15 cellular contexts compared by ENCODE assay signal in the genomic region with DNA sequence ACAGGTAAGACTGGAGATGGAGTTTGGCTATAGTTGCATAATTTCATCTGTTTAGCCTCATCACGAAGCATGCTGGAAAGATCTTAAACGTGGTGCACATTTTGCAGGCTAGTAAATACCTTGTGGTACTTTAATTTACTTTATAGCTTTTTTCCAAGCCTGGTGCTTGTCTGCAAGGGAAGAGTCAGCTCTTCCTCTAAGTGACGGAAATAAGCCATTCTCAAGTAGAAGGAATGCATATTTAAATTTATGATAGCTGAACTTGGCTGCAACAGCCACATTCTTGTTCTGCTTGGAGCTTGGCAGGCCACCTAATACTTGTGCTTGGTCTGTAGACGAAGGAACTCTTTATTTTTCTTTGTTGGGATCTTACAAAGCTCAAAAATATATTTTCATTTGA.
DNase-seq lines count a peak whose midpoint lies in the region; ATAC-seq, FAIRE-seq and TF ChIP-seq lines count a peak whose summit lies in the region.
"Had no signal": no experiment of that assay in that cellular context is flagged by ENCODE, and none has a peak within 500 bp of the region (broad histone marks: within the 10 kb centered on the region; RNA-seq: fewer than 3 reads in every experiment).

No MANE protein-coding gene starts in this region.

- no peak overlapping the region for H4K5ac ChIP-seq in mesendoderm (ENCODE audit: low read length)

- no peak overlapping the region for H3K18ac ChIP-seq in mesendoderm (ENCODE audit: low read length)

- DNase-seq in HTR-8/SVneo (ENCODE audit: insufficient read length, low spot score) (peak; percentile 21), epidermal melanocyte (ENCODE audit: insufficient read length, low spot score) (peak; percentile 64), mesendoderm (no peak), tibial artery (no peak), C1 segment of cervical spinal cord (lab: John Stamatoyannopoulos, UW) (no peak), DMS53 treated with DMSO at 0.1 percent for 48 hours (lab: John Stamatoyannopoulos, UW; ENCODE audit: unreplicated experiment) (no peak)
- DNase-seq: activated T-cell treated with anti-CD3 and anti-CD28 coated beads, Interleukin-2, amount 50 U/mL, for 48 hours; cerebellar nuclear complex; DMS153; NCI-H1048; NCI-H526; stimulated activated CD4-positive, alpha-beta T cell treated with anti-CD3 and anti-CD28 coated beads, Interleukin-12 subunit alpha, Interleukin-12 subunit beta, amount 100 ng/mL, for 4 hours had no signal

- H3K79me2 ChIP-seq in mesendoderm (ENCODE audit: control insufficient read depth, insufficient read depth, low read length) = no peaks in the 10 kb centered on the region

- H3K79me1 ChIP-seq in mesendoderm (ENCODE audit: low read length) = no peaks in the 10 kb centered on the region

- no peak overlapping the region for H2BK15ac ChIP-seq in mesendoderm (replicated peaks; ENCODE audit: low read depth)

- no peak for TF ChIP-seq CTCF in tibial artery (IDR thresholded peaks at IDR 0.05)

- WGBS in mesendoderm (ENCODE audit: extremely low coverage, insufficient coverage, low lambda C conversion rate) = no CpG with 5 or more reads among the region's 4 CpGs

- no peak overlapping the region for H3K23ac ChIP-seq in mesendoderm (ENCODE audit: low read length)

- intact Hi-C loops in tibial artery (cut with DNase I; ENCODE audit: low total_unique reads) = no loop called here

- no peak overlapping the region for H4K8ac ChIP-seq in mesendoderm (ENCODE audit: low read depth, low read length)

- H3K56ac ChIP-seq in mesendoderm (ENCODE audit: low read length) = peak overlapping the region; percentile 50

- H2BK120ac ChIP-seq in mesendoderm (ENCODE audit: low read depth, low read length) = no peak overlapping the region

- H3K4me2 ChIP-seq in mesendoderm (ENCODE audit: low read length) = no peak overlapping the region

- no peak overlapping the region for H3K9ac ChIP-seq in mesendoderm (ENCODE audit: low read length)

- H3K4me3 ChIP-seq in mesendoderm (ENCODE audit: low read length) (no peak overlapping the region), tibial artery (no peak overlapping the region)

- no peaks in the 10 kb centered on the region for H3K27me3 ChIP-seq in mesendoderm (ENCODE audit: insufficient read depth, low read length, poor library complexity)
- no peaks in the 10 kb centered on the region for H3K27me3 ChIP-seq in tibial artery

- H3K36me3 ChIP-seq in mesendoderm (ENCODE audit: control insufficient read depth, insufficient read depth, low read length) (no peaks in the 10 kb centered on the region), tibial artery (no peaks in the 10 kb centered on the region)

- no peak for ATAC-seq in HG03025 (IDR thresholded peaks at IDR 0.05; ENCODE audit: low FRiP score, unreplicated experiment)
- no peak for ATAC-seq in GM18519 (IDR thresholded peaks at IDR 0.05; ENCODE audit: low FRiP score, unreplicated experiment)

- no peaks in the 10 kb centered on the region for H3K9me3 ChIP-seq in tibial artery

- no peak for FAIRE-seq in HTR-8/SVneo (lab: Jason Lieb, UNC)
- FAIRE-seq: GM18507 had no signal

- no peak overlapping the region for H2BK5ac ChIP-seq in mesendoderm (ENCODE audit: low read length)

- H3K4me1 ChIP-seq in mesendoderm (ENCODE audit: control insufficient read depth, low read depth, low read length) = no peaks in the 10 kb centered on the region
- H3K4me1 ChIP-seq in tibial artery = peaks cover 0 to 44% (median 19%) of the 10 kb centered on the region in 4 donors

- H3K4ac ChIP-seq in mesendoderm (ENCODE audit: low read depth, low read length) = no peak overlapping the region

- no peak overlapping the region for H2AK5ac ChIP-seq in mesendoderm (ENCODE audit: low read length)

- H3K27ac ChIP-seq in mesendoderm (ENCODE audit: low read depth, low read length) (no peak overlapping the region), tibial artery (peak overlapping the region; percentile 58 to 67)

Comparison
In these comparisons a context has a peak if more than half of its experiments do, and no peak if none do; other contexts are left out.
1. DNase-seq: peak in HTR-8/SVneo (single experiment) and epidermal melanocyte (single experiment); none in mesendoderm (single experiment), tibial artery (0 of 2), C1 segment of cervical spinal cord (0 of 14) and DMS53 treated with DMSO at 0.1 percent for 48 hours (single experiment).